8 cellular contexts compared by ENCODE assay signal in genomic region chr11:33542921-33543320, GRCh38.
DNase-seq lines count a peak whose midpoint lies in the region; ATAC-seq and TF ChIP-seq lines count a peak whose summit lies in the region.

No MANE protein-coding gene starts in this region.

- H3K9me3 ChIP-seq in psoas muscle, result no peaks in the 10 kb centered on the region

- H3K27me3 ChIP-seq in psoas muscle (ENCODE audit: insufficient read depth in 3 of 3, low read length in 2 of 3), result peaks cover 0 to 3% (median 0%) of the 10 kb centered on the region in 3 donors

- no peaks in the 10 kb centered on the region for H3K4me1 ChIP-seq in psoas muscle

- WGBS in psoas muscle, 3 donors, result 57 to 62% (median 59%) methylated on average over 7 of the region's 7 CpGs

- intact Hi-C loops in psoas muscle (cut with DNase I), result loop anchor here (2.0 to 10.0 kb wide), 5 partner anchors 144 to 282 kb away; no protein-coding TSS in a partner anchor

- ATAC-seq in psoas muscle, result peak; percentile 56 to 81 (median 72)
- ATAC-seq in activated CD4-positive, CD25-positive, alpha-beta regulatory T cell treated with anti-CD3 and anti-CD28 coated beads, Interleukin-2, amount 50 U/mL, for 24 hours, result no peak

- peak; percentile 65 for TF ChIP-seq CTCF in psoas muscle (IDR thresholded peaks at IDR 0.05)

- H3K4me3 ChIP-seq in psoas muscle, result no peak overlapping the region

- DNase-seq in activated gamma-delta T cell treated with Interleukin-2 at 50 U/mL for 16 hours, result peak; percentile 15
- no peak for DNase-seq in activated gamma-delta T cell (lab: John Stamatoyannopoulos, UW)
- DNase-seq in NCI-H1092 treated with DMSO at 0.1 percent for 48 hours (lab: John Stamatoyannopoulos, UW), result peak; percentile 4
- DNase-seq in activated T-cell treated with anti-CD3 and anti-CD28 coated beads for 48 hours (ENCODE audit: low read depth), result peak; percentile 22
- DNase-seq in glomerular visceral epithelial cell (ENCODE audit: extremely low spot score), result peak; percentile 31
- peak; percentile 37 to 63 for DNase-seq in psoas muscle
- no peak for DNase-seq in HK-2 (ENCODE audit: unreplicated experiment)

- no peak overlapping the region for H3K27ac ChIP-seq in psoas muscle

- H3K36me3 ChIP-seq in psoas muscle (ENCODE audit: insufficient read depth in 1 of 2, low read depth in 1 of 2), result no peaks in the 10 kb centered on the region

Comparison
In these comparisons a context has a peak if more than half of its experiments do, and no peak if none do; other contexts are left out.
1. DNase-seq: peak in activated gamma-delta T cell treated with Interleukin-2 at 50 U/mL for 16 hours (single experiment), NCI-H1092 treated with DMSO at 0.1 percent for 48 hours (single experiment), activated T-cell treated with anti-CD3 and anti-CD28 coated beads for 48 hours (single experiment), glomerular visceral epithelial cell (single experiment) and psoas muscle (2 of 2); none in activated gamma-delta T cell (single experiment) and HK-2 (single experiment).
2. ATAC-seq: peak in psoas muscle (4 of 4); none in activated CD4-positive, CD25-positive, alpha-beta regulatory T cell treated with anti-CD3 and anti-CD28 coated beads, Interleukin-2, amount 50 U/mL, for 24 hours (0 of 2).